Comparison of ENCODE assay signal across 1 cellular context in genomic region chr7:66204822-66205735, GRCh38.
TF ChIP-seq lines count a peak whose summit lies in the region.

Gene TPST1 (plus strand): TSS chr7:66205334. CDS start chr7:66240426, 35,092 bp downstream.

TF ChIP-seq in HepG2, 621 proteins besides CTCF, POLR2A, EP300 and RAD21 (continued from another document and continues in another):
- TF ChIP-seq ZNF275 (CRISPR knock-in tag; IDR thresholded peaks at IDR 0.05; ENCODE audit: borderline replicate concordance) (peak; percentile 79; the same call in 1 of the 2 replicates), ZNF33B (CRISPR knock-in tag; IDR thresholded peaks at IDR 0.05) (no peak), ZBTB8A (CRISPR knock-in tag; IDR thresholded peaks at IDR 0.05; ENCODE audit: borderline replicate concordance, low read depth) (no peak), SRSF1 (optimal IDR thresholded peaks at IDR 0.05; ENCODE audit: low read depth, low read length) (no peak), TSC22D2 (CRISPR knock-in tag; IDR thresholded peaks at IDR 0.05; ENCODE audit: borderline replicate concordance) (peak; percentile 86; the same call in 1 of the 2 replicates), FIP1L1 (IDR thresholded peaks at IDR 0.05; ENCODE audit: borderline replicate concordance, insufficient read depth, low read depth, low read length) (no peak), ZNF34 (CRISPR knock-in tag; IDR thresholded peaks at IDR 0.05; ENCODE audit: borderline replicate concordance) (no peak), ZHX1 (CRISPR knock-in tag; IDR thresholded peaks at IDR 0.05; ENCODE audit: low read depth) (peak; percentile 73; the same call in 1 of the 2 replicates), ZBTB33 (CRISPR knock-in tag; IDR thresholded peaks at IDR 0.05) (no peak), PHF5A (CRISPR knock-in tag; IDR thresholded peaks at IDR 0.05; ENCODE audit: low read depth, unreplicated experiment) (no peak), ZNF296 (CRISPR knock-in tag; conservative IDR thresholded peaks at IDR 0.05) (no peak), SCMH1 (CRISPR knock-in tag; IDR thresholded peaks at IDR 0.05; ENCODE audit: borderline replicate concordance) (no peak), PRDM10 (CRISPR knock-in tag; IDR thresholded peaks at IDR 0.05; ENCODE audit: low read depth) (no peak), SUZ12 (IDR thresholded peaks at IDR 0.05; ENCODE audit: low read depth, low read length) (no peak), PLRG1 (conservative IDR thresholded peaks at IDR 0.05) (no peak), SKIL (CRISPR knock-in tag; IDR thresholded peaks at IDR 0.05; ENCODE audit: borderline replicate concordance) (peak; percentile 36; the same call in 1 of the 2 replicates), GABPB1 (CRISPR knock-in tag; IDR thresholded peaks at IDR 0.05) (peak; percentile 85; the same call in 1 of the 2 replicates), ZBTB46 (CRISPR knock-in tag; IDR thresholded peaks at IDR 0.05; ENCODE audit: borderline replicate concordance) (no peak), ZSCAN25 (CRISPR knock-in tag; IDR thresholded peaks at IDR 0.05) (peak; percentile 95), ZNF44 (CRISPR knock-in tag; IDR thresholded peaks at IDR 0.05) (no peak), ZNF597 (CRISPR knock-in tag; IDR thresholded peaks at IDR 0.05) (no peak), ZNF414 (CRISPR knock-in tag; IDR thresholded peaks at IDR 0.05) (0 out of 2 replicates have a peak, but pooled peaks have one; percentile 6), ZNF609 (CRISPR knock-in tag; IDR thresholded peaks at IDR 0.05; ENCODE audit: borderline replicate concordance) (peak; percentile 42; the same call in 1 of the 2 replicates), ZNF644 (CRISPR knock-in tag; IDR thresholded peaks at IDR 0.05; ENCODE audit: low read depth) (0 out of 2 replicates have a peak, but pooled peaks have one; percentile 38), ZNF136 (CRISPR knock-in tag; IDR thresholded peaks at IDR 0.05; ENCODE audit: low read depth) (no peak), ZNF580 (CRISPR knock-in tag; IDR thresholded peaks at IDR 0.05; ENCODE audit: borderline replicate concordance, low read depth) (0 out of 2 replicates have a peak, but pooled peaks have one; percentile 64), E2F1 (CRISPR knock-in tag; IDR thresholded peaks at IDR 0.05) (peak; percentile 62; the same call in 1 of the 2 replicates), HHEX (CRISPR knock-in tag; IDR thresholded peaks at IDR 0.05) (no peak), SSRP1 (CRISPR knock-in tag; IDR thresholded peaks at IDR 0.05) (no peak), CHCHD3 (CRISPR knock-in tag; IDR thresholded peaks at IDR 0.05) (no peak), SRSF9 (IDR thresholded peaks at IDR 0.05; ENCODE audit: borderline replicate concordance, insufficient read depth, low read depth, low read length, poor library complexity, severe bottlenecking) (no peak), ZNF567 (CRISPR knock-in tag; IDR thresholded peaks at IDR 0.05; ENCODE audit: borderline replicate concordance) (peak; percentile 79; the same call in 1 of the 2 replicates)
